11 cellular contexts compared by ENCODE assay signal in genomic region chr1:220281159-220281574, GRCh38. TPM values are rescaled to one million over a fixed set of nuclear protein-coding genes. Genes with fewer than 3 reads are reported as not detected.
DNase-seq lines count a peak whose midpoint lies in the region; FAIRE-seq and TF ChIP-seq lines count a peak whose summit lies in the region.
"Had no signal": no experiment of that assay in that cellular context is flagged by ENCODE, and none has a peak within 500 bp of the region (broad histone marks: within the 10 kb centered on the region; RNA-seq: fewer than 3 reads in every experiment).

No MANE protein-coding gene starts in this region.

- H3K4me2 ChIP-seq in neural cell (ENCODE audit: low read length) = no peak overlapping the region

- H3K4me3 ChIP-seq in astrocyte of the cerebellum (ENCODE audit: low read depth, low read length) (no peak overlapping the region), neural cell (ENCODE audit: low read length) (no peak overlapping the region)
- H3K4me3 ChIP-seq: upper lobe of left lung had no signal

- H2AFZ ChIP-seq in neural cell (ENCODE audit: low read depth, low read length) = peak overlapping the region; percentile 12

- no peak for TF ChIP-seq EP300 in Ishikawa (IDR thresholded peaks at IDR 0.05; ENCODE audit: borderline replicate concordance)
- no peak for TF ChIP-seq EP300 in neural cell (conservative IDR thresholded peaks at IDR 0.05; ENCODE audit: poor library complexity, severe bottlenecking)

- FAIRE-seq in RCC 7860 (lab: Jason Lieb, UNC) = no peak

- DNase-seq in DMS 273 (lab: John Stamatoyannopoulos, UW; ENCODE audit: unreplicated experiment) (peak; percentile 68), DMS 273 treated with DMSO at 0.1 percent for 48 hours (lab: John Stamatoyannopoulos, UW) (no peak), astrocyte of the cerebellum (ENCODE audit: low read depth) (no peak), RCC 7860 (ENCODE audit: low spot score) (no peak), AML-193 (lab: John Stamatoyannopoulos, UW) (no peak)
- DNase-seq in NK-92 treated with Interleukin-12 subunit alpha and Interleukin-12 subunit beta, amount 100 ng/mL, for 24 hours (lab: John Stamatoyannopoulos, UW) = no peak
- DNase-seq: 8988T, activated gamma-delta T cell, upper lobe of left lung had no signal

- no peaks in the 10 kb centered on the region for H3K9me2 ChIP-seq in neural cell (ENCODE audit: insufficient read depth, low read length)

- H3K27me3 ChIP-seq in neural cell (ENCODE audit: insufficient read depth, low read depth, low read length) = no peaks in the 10 kb centered on the region
- H3K27me3 ChIP-seq: upper lobe of left lung had no signal

- no peaks in the 10 kb centered on the region for H3K36me3 ChIP-seq in neural cell (ENCODE audit: insufficient read depth, low read length)
- H3K36me3 ChIP-seq: upper lobe of left lung had no signal

- no peaks in the 10 kb centered on the region for H3K9me3 ChIP-seq in neural cell (ENCODE audit: low read length)
- H3K9me3 ChIP-seq: upper lobe of left lung had no signal

- no peaks in the 10 kb centered on the region for H3K79me2 ChIP-seq in neural cell (replicated peaks; ENCODE audit: insufficient read depth, low read length)

- peak; percentile 53 for TF ChIP-seq CTCF in astrocyte of the cerebellum (IDR thresholded peaks at IDR 0.05; ENCODE audit: low read depth, low read length, missing control alignments)
- peak; percentile 66 for TF ChIP-seq CTCF in neural cell (IDR thresholded peaks at IDR 0.05; ENCODE audit: poor library complexity, severe bottlenecking)

- in situ Hi-C loops in astrocyte of the cerebellum (cut with HindIII; ENCODE audit: low sequenced_read_pairs) = no loop called here

- H3F3A ChIP-seq in neural cell (ENCODE audit: insufficient read depth, low read length, poor library complexity, severe bottlenecking) = no peaks in the 10 kb centered on the region

- no peaks in the 10 kb centered on the region for H4K20me1 ChIP-seq in neural cell (ENCODE audit: insufficient read depth)

- H3K27ac ChIP-seq in neural cell (ENCODE audit: low read length) = no peak overlapping the region
- H3K27ac ChIP-seq: upper lobe of left lung had no signal

- no peak overlapping the region for H3K9ac ChIP-seq in neural cell (ENCODE audit: low read length)

- peak; percentile 51 for TF ChIP-seq RAD21 in Ishikawa (IDR thresholded peaks at IDR 0.05; ENCODE audit: low read depth)
- peak; percentile 73 for TF ChIP-seq RAD21 in neural cell (conservative IDR thresholded peaks at IDR 0.05)

TF ChIP-seq in Ishikawa, 13 proteins besides CTCF, POLR2A, EP300 and RAD21:
- TF ChIP-seq NFIC (IDR thresholded peaks at IDR 0.05) = no peak
- TF ChIP-seq FOXM1 (IDR thresholded peaks at IDR 0.05; ENCODE audit: borderline replicate concordance, low read depth) = no peak
- TF ChIP-seq USF1 (IDR thresholded peaks at IDR 0.05) = no peak
- no peak for TF ChIP-seq TAF1 (IDR thresholded peaks at IDR 0.05; ENCODE audit: low read depth)
- TF ChIP-seq EGR1 (IDR thresholded peaks at IDR 0.05) = no peak
- no peak for TF ChIP-seq TCF12 (IDR thresholded peaks at IDR 0.05; ENCODE audit: low read depth)
- no peak for TF ChIP-seq CREB1 (IDR thresholded peaks at IDR 0.05; ENCODE audit: low read depth)
- TF ChIP-seq ZBTB7A (IDR thresholded peaks at IDR 0.05; ENCODE audit: low read depth) = no peak
- no peak for TF ChIP-seq REST (IDR thresholded peaks at IDR 0.05; ENCODE audit: low read depth)
- TF ChIP-seq MAX (IDR thresholded peaks at IDR 0.05) = no peak
- no peak for TF ChIP-seq CEBPB (IDR thresholded peaks at IDR 0.05)
- TF ChIP-seq YY1 (IDR thresholded peaks at IDR 0.05; ENCODE audit: low read depth) = no peak
- no peak for TF ChIP-seq TEAD4 (IDR thresholded peaks at IDR 0.05)

TF ChIP-seq in neural cell, 6 proteins besides CTCF, POLR2A, EP300 and RAD21:
- TF ChIP-seq SMC3 (conservative IDR thresholded peaks at IDR 0.05; ENCODE audit: poor library complexity) (peak; percentile 66), EZH2 (IDR thresholded peaks at IDR 0.05; ENCODE audit: borderline replicate concordance, insufficient read depth, low read length, poor library complexity, severe bottlenecking) (no peak), MXI1 (conservative IDR thresholded peaks at IDR 0.05; ENCODE audit: poor library complexity, severe bottlenecking) (no peak)

RNA-seq across cellular contexts. Expression of gene RAB3GAP2, which starts 8.9 kb away (rescaled TPM):
- polyA plus RNA-seq in neural cell = 39.9 and 41.0 TPM in 2 replicates
- polyA minus RNA-seq in neural cell = 66.7 and 74.9 TPM in 2 replicates
